In the genomic region with DNA sequence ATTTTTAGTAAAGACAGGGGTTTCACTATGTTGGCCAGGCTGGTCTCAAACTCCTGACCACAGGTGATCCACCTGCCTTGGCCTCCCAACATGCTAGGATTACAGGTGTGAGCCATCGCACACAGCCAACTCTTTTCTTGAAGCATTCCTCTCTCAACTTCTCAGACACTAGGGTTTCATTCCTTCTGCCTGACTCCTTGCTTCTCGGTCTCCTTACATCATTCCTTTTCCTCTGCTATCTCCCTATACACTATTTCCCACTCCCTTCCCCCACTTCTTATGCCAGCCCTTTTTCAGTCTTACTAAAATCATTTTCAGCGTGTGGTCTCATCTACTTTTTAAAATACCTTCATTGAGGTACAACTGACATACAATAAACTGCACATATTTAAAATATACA, we compare ENCODE assay signal across 17 cellular contexts. TPM values are rescaled to one million over a fixed set of nuclear protein-coding genes. Genes with fewer than 3 reads are reported as not detected.
DNase-seq lines count a peak whose midpoint lies in the region; ATAC-seq and TF ChIP-seq lines count a peak whose summit lies in the region.
"Had no signal": no experiment of that assay in that cellular context is flagged by ENCODE, and none has a peak within 500 bp of the region (broad histone marks: within the 10 kb centered on the region; RNA-seq: fewer than 3 reads in every experiment).

No MANE protein-coding gene starts in this region.

- H2BK120ac ChIP-seq in IMR-90 (ENCODE audit: low read depth, low read length): no peak overlapping the region

- H3K4me1 Mint-ChIP-seq in activated T-cell treated with anti-CD3 and anti-CD28 coated beads, Interleukin-2, amount 50 U/mL, for 72 hours (ENCODE audit: low read depth): peaks cover 72% of the 10 kb centered on the region
- peaks cover 20% of the 10 kb centered on the region for H3K4me1 Mint-ChIP-seq in neural progenitor cell

- ATAC-seq in activated T-cell treated with anti-CD3 and anti-CD28 coated beads, Interleukin-2, amount 50 U/mL, for 72 hours (replicated peaks in 1 of 2): no peak
- ATAC-seq in IMR-90 (ENCODE audit: low read depth): peak; percentile 70
- no peak for ATAC-seq in HG03097 (IDR thresholded peaks at IDR 0.05; ENCODE audit: low FRiP score, unreplicated experiment)
- ATAC-seq in HG02623 (IDR thresholded peaks at IDR 0.05; ENCODE audit: unreplicated experiment): no peak
- ATAC-seq: left cardiac atrium, sciatic nerve had no signal

- peaks cover 54% of the 10 kb centered on the region for H4K20me1 ChIP-seq in IMR-90 (ENCODE audit: insufficient read depth, low read length)
- H4K20me1 ChIP-seq in neural progenitor cell (ENCODE audit: low read depth): peaks cover 44% of the 10 kb centered on the region

- WGBS in IMR-90 (ENCODE audit: extremely low coverage in 2 of 2, insufficient read length in 1 of 2), 2 experiments: 100% methylated on average over 1 of the region's 3 CpGs; no CpG with 5 or more reads in 1 of the 2 experiments

- no peak overlapping the region for H4K91ac ChIP-seq in IMR-90 (ENCODE audit: insufficient read depth, low read depth, low read length)

- CTCF ChIA-PET in IMR-90 (lab: Yijun Ruan, JAX): no interaction called here

- intact Hi-C loops in IMR-90 (cut with micrococcal nuclease): no loop called here

- H3K23ac ChIP-seq in IMR-90 (ENCODE audit: low read depth, low read length): no peak overlapping the region

- H3K27me3 ChIP-seq in IMR-90 (ENCODE audit: control insufficient read depth, insufficient read depth, low read length): no peaks in the 10 kb centered on the region
- H3K27me3 ChIP-seq in brain microvascular endothelial cell (replicated peaks): no peaks in the 10 kb centered on the region
- H3K27me3 ChIP-seq in neural progenitor cell: no peaks in the 10 kb centered on the region
- H3K27me3 ChIP-seq: SJCRH30 had no signal

- H2BK5ac ChIP-seq in IMR-90 (ENCODE audit: low read depth, low read length, poor library complexity, severe bottlenecking): peak overlapping the region; percentile 58

- H2AK5ac ChIP-seq in IMR-90 (ENCODE audit: low read depth, low read length): no peak overlapping the region

- no peak overlapping the region for H3K56ac ChIP-seq in IMR-90 (ENCODE audit: extremely low read depth, insufficient read depth, low read length)

- no peak overlapping the region for H4K8ac ChIP-seq in IMR-90 (ENCODE audit: low read depth in 2 of 2, low read length in 2 of 2)

- no TSS peak for BruUV-seq in IMR-90 (replicated peaks; lab: Mats Ljungman, UMichigan)

- peaks cover 31 to 76% of the 10 kb centered on the region in 2 experiments for H3K79me1 ChIP-seq in IMR-90 (ENCODE audit: low read depth in 1 of 2, low read length in 2 of 2)

- peak overlapping the region; percentile 10 for H3K27ac Mint-ChIP-seq in activated T-cell treated with anti-CD3 and anti-CD28 coated beads, Interleukin-2, amount 50 U/mL, for 72 hours
- H3K27ac Mint-ChIP-seq in neural progenitor cell: peak overlapping the region; percentile 5

- no peak for TF ChIP-seq CTCF in IMR-90 (conservative IDR thresholded peaks at IDR 0.05; ENCODE audit: low read depth, low read length)
- no peak for TF ChIP-seq CTCF in brain microvascular endothelial cell (IDR thresholded peaks at IDR 0.05; ENCODE audit: low read depth, low read length, missing control alignments)
- no peak for TF ChIP-seq CTCF in neural progenitor cell (IDR thresholded peaks at IDR 0.05)

- no peak overlapping the region for H2BK15ac ChIP-seq in IMR-90 (ENCODE audit: low read depth, low read length)

- H3K9ac ChIP-seq in IMR-90 (ENCODE audit: low read depth, low read length): no peak overlapping the region
- H3K9ac ChIP-seq in neural progenitor cell: no peak overlapping the region

- peaks cover 36 to 68% of the 10 kb centered on the region in 2 donors for H3K36me3 Mint-ChIP-seq in activated T-cell treated with anti-CD3 and anti-CD28 coated beads, Interleukin-2, amount 50 U/mL, for 72 hours (ENCODE audit: insufficient read depth in 2 of 2)
- peaks cover 20% of the 10 kb centered on the region for H3K36me3 Mint-ChIP-seq in neural progenitor cell

- no peak for DNase-seq in activated T-cell treated with anti-CD3 and anti-CD28 coated beads, Interleukin-2, amount 50 U/mL, for 72 hours
- DNase-seq in activated T-cell treated with anti-CD3 and anti-CD28 coated beads for 4 hours (no peak), IMR-90 (peak; percentile 66), brain microvascular endothelial cell (peak; percentile 45), neural progenitor cell (ENCODE audit: low spot score) (no peak), NCI-H510A treated with DMSO at 0.1 percent for 48 hours (lab: John Stamatoyannopoulos, UW) (no peak)
- DNase-seq: activated CD4-positive, alpha-beta T cell treated with anti-CD3 and anti-CD28 coated beads, Interleukin-2, amount 50 U/mL, for 1 hour; cortex of kidney; foreskin melanocyte; GDM1; left cardiac atrium; NCI-H2081; SJCRH30; stimulated activated CD4-positive, alpha-beta T cell treated with anti-CD3 and anti-CD28 coated beads, Interleukin-2, amount 100 ng/mL, for 24 hours had no signal

- H2AK9ac ChIP-seq in IMR-90 (replicated peaks; ENCODE audit: low read depth, low read length, poor library complexity): no peak overlapping the region

- dilution Hi-C loops in IMR-90 (cut with HindIII; ENCODE audit: low sequenced_read_pairs, unreplicated experiment): no loop called here

- H3K9me1 ChIP-seq in IMR-90 (ENCODE audit: insufficient read depth, low read length): peaks cover 10% of the 10 kb centered on the region

- in situ Hi-C loops in IMR-90 (cut with MboI; ENCODE audit: low sequenced_read_pairs) (no loop called here), brain microvascular endothelial cell (cut with HindIII; ENCODE audit: low pct_ligation_motif_present, low sequenced_read_pairs) (no loop called here)

- no peak overlapping the region for H3K27ac ChIP-seq in IMR-90 (ENCODE audit: insufficient read depth, low read length)
- H3K27ac ChIP-seq in brain microvascular endothelial cell: peak overlapping the region; percentile 24
- H3K27ac ChIP-seq in neural progenitor cell: no peak overlapping the region
- H3K27ac ChIP-seq: SJCRH30 had no signal

- peaks cover 99% of the 10 kb centered on the region for H3K79me2 ChIP-seq in neural progenitor cell (ENCODE audit: low read depth)

- no peak overlapping the region for H3K18ac ChIP-seq in IMR-90 (ENCODE audit: low read depth, low read length)

- H3K36me3 ChIP-seq in IMR-90 (ENCODE audit: control insufficient read depth, insufficient read depth, low read length) (peaks cover 10% of the 10 kb centered on the region), brain microvascular endothelial cell (replicated peaks) (peaks cover 3% of the 10 kb centered on the region), neural progenitor cell (no peaks in the 10 kb centered on the region)
- H3K36me3 ChIP-seq: SJCRH30 had no signal

- H3K14ac ChIP-seq in IMR-90 (replicated peaks; ENCODE audit: low read depth, low read length): no peak overlapping the region

- no peak overlapping the region for H2BK20ac ChIP-seq in IMR-90 (ENCODE audit: low read depth, low read length)

- peak overlapping the region; percentile 1 to 2 for H3K4me3 Mint-ChIP-seq in activated T-cell treated with anti-CD3 and anti-CD28 coated beads, Interleukin-2, amount 50 U/mL, for 72 hours
- H3K4me3 Mint-ChIP-seq in neural progenitor cell: no peak overlapping the region

- H3K9me3 Mint-ChIP-seq in activated T-cell treated with anti-CD3 and anti-CD28 coated beads, Interleukin-2, amount 50 U/mL, for 72 hours: peaks cover 3 to 5% of the 10 kb centered on the region in 2 donors
- no peaks in the 10 kb centered on the region for H3K9me3 Mint-ChIP-seq in neural progenitor cell

- POLR2A ChIA-PET in IMR-90 (lab: Charles Lee; ENCODE audit: unreplicated experiment): interaction anchor here (0.7 kb wide), 1 partner anchor 26 kb away, joined by 6 read pairs; no protein-coding TSS in a partner anchor

- TF ChIP-seq RAD21 in IMR-90 (IDR thresholded peaks at IDR 0.05; ENCODE audit: low read length): no peak

- H3F3A ChIP-seq in neural progenitor cell (ENCODE audit: low read depth): peaks cover 11% of the 10 kb centered on the region

- no peak overlapping the region for H3K4ac ChIP-seq in IMR-90 (ENCODE audit: low read depth, low read length)

- H2AFZ ChIP-seq in IMR-90 (replicated peaks; ENCODE audit: low read length, poor library complexity) (no peak overlapping the region), neural progenitor cell (replicated peaks) (no peak overlapping the region)

- no peaks in the 10 kb centered on the region for H3K9me3 ChIP-seq in IMR-90 (ENCODE audit: control insufficient read depth, insufficient read depth, low read length)
- no peaks in the 10 kb centered on the region for H3K9me3 ChIP-seq in neural progenitor cell (ENCODE audit: low read depth)
- H3K9me3 ChIP-seq: SJCRH30 had no signal

- no peaks in the 10 kb centered on the region for H3K27me3 Mint-ChIP-seq in activated T-cell treated with anti-CD3 and anti-CD28 coated beads, Interleukin-2, amount 50 U/mL, for 72 hours (ENCODE audit: low read depth)
- peaks cover 3% of the 10 kb centered on the region for H3K27me3 Mint-ChIP-seq in neural progenitor cell (ENCODE audit: insufficient read depth, low read depth)

- no peak for TF ChIP-seq POLR2A in IMR-90 (IDR thresholded peaks at IDR 0.05; ENCODE audit: low read depth, low read length)

- H4K5ac ChIP-seq in IMR-90 (ENCODE audit: low read depth, low read length): no peak overlapping the region

- peaks cover 2% of the 10 kb centered on the region; the same call in 1 of the 2 replicates for H3K4me1 ChIP-seq in IMR-90 (ENCODE audit: control insufficient read depth, insufficient read depth, low read length)
- H3K4me1 ChIP-seq in neural progenitor cell: peaks cover 17% of the 10 kb centered on the region
- H3K4me1 ChIP-seq: SJCRH30 had no signal

- H3K4me2 ChIP-seq in IMR-90 (ENCODE audit: low read depth, low read length): no peak overlapping the region
- no peak overlapping the region for H3K4me2 ChIP-seq in neural progenitor cell

- H3K4me3 ChIP-seq in IMR-90 (ENCODE audit: insufficient read depth, low read depth, low read length) (no peak overlapping the region), brain microvascular endothelial cell (ENCODE audit: low read depth, low read length) (no peak overlapping the region), neural progenitor cell (no peak overlapping the region)
- H3K4me3 ChIP-seq: SJCRH30 had no signal

TF ChIP-seq in IMR-90, 13 proteins besides CTCF, POLR2A, EP300 and RAD21 (continues in another document):
- no peak for TF ChIP-seq CHD1 (IDR thresholded peaks at IDR 0.05; ENCODE audit: low read depth, low read length)

RNA-seq across cellular contexts. Expression of gene SOS1, which starts 6.1 kb away (rescaled TPM):
- total RNA-seq in activated T-cell treated with anti-CD3 and anti-CD28 coated beads, Interleukin-2, amount 50 U/mL, for 72 hours: 100 to 1,000 TPM in 1 of 2 donors, 10 to 100 TPM in 1; 94.6 to 110 TPM
- total RNA-seq in IMR-90 (2012; rRNA removed) (8.2 and 13.6 TPM in 2 replicates), neural progenitor cell (ENCODE audit: low replicate concordance) (26.6 and 28.5 TPM in 2 replicates)
- 10.6 and 11.2 TPM in 2 replicates for polyA plus RNA-seq in IMR-90 (2012; rRNA removed)
- polyA plus RNA-seq in IMR-90 (2012; cell fraction: cytosol; rRNA removed): 1.0 and 1.9 TPM in 2 replicates
- 5.8 and 43.5 TPM in 2 replicates for polyA plus RNA-seq in IMR-90 (2012; cell fraction: nucleus; rRNA removed; ENCODE audit: low replicate concordance)

Comparison
In these comparisons a context has a peak if more than half of its experiments do, and no peak if none do; other contexts are left out.
1. DNase-seq: peak in IMR-90 (single experiment) and brain microvascular endothelial cell (single experiment); none in activated T-cell treated with anti-CD3 and anti-CD28 coated beads, Interleukin-2, amount 50 U/mL, for 72 hours (0 of 2), activated T-cell treated with anti-CD3 and anti-CD28 coated beads for 4 hours (single experiment), neural progenitor cell (single experiment) and NCI-H510A treated with DMSO at 0.1 percent for 48 hours (single experiment).